ENCODE assay signal across 8 cellular contexts in the genomic region with DNA sequence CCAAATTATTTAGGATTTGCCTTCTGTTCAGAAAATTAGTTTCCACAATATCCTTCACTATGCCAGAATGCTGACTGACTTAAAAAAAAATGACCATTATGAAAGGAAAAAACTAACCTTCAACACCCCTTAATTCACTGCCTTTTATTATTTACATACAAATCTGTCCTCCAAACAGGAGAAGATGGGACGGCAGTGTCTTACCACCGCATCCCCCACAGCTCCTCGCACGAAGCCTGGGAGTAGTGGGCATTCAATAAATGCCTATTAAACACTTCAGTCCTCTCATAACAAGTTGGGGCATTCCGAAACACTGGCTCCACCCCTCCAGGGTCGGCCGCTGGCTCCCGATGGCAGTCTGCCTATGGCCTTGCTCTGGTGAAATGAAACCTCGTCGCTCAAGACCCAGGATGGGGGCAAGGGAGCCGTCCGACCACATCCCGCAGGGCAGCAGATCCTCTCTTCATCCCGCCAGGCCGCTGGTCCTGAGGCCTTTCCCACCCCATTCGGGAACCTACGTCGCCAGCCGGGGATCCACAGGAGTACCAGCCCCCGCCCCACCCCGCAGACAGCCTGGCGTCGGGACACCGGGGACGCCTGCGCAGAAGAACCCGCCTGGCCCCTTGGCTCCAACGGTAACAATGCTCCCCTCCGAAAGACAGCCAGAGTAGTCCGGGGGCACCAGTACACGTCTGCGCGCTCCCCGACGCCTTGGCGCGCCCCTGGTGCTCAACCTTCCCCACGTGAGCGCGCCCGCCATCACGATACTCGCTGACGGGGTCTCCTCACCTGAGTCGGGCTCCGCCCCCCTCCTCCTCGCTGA. TPM values are rescaled to one million over a fixed set of nuclear protein-coding genes. Genes with fewer than 3 reads are reported as not detected.
A peak's percentile ranks its signal among the peaks of the same experiment; 100 is the strongest.
DNase-seq lines count a peak whose midpoint lies in the region; ATAC-seq and TF ChIP-seq lines count a peak whose summit lies in the region.

No MANE protein-coding gene starts in this region.

- no peaks in the 10 kb centered on the region for H3K9me3 ChIP-seq in cardiac muscle cell (ENCODE audit: low read depth)

- CTCF ChIA-PET in RWPE1 (lab: Yijun Ruan, JAX) = interaction anchor here (0.6 kb wide), 1 partner anchor 28 kb away, joined by 3 read pairs; no protein-coding TSS in a partner anchor

- peak overlapping the region; percentile 50 for H3K4me3 ChIP-seq in cardiac muscle cell

- no peaks in the 10 kb centered on the region for H3K36me3 ChIP-seq in cardiac muscle cell

- DNase-seq in DMS 273 (lab: John Stamatoyannopoulos, UW; ENCODE audit: unreplicated experiment) (peak; percentile 98), RWPE1 (ENCODE audit: low spot score) (peak; percentile 71), cardiac muscle cell (ENCODE audit: low read depth in 1 of 2, low spot score in 1 of 2) (peak; percentile 74 to 83), posterior vena cava (ENCODE audit: low spot score) (peak; percentile 93), NCI-H82 (lab: John Stamatoyannopoulos, UW) (no peak)
- DNase-seq in activated naive CD8-positive, alpha-beta T cell treated with anti-CD3 and anti-CD28 coated beads, Interleukin-2, amount 50 U/mL, for 16 hours (ENCODE audit: low read depth, low spot score) = peak; percentile 71

- POLR2A ChIA-PET in RWPE1 (lab: Yijun Ruan, JAX; ENCODE audit: low non-redundant PET) = interaction anchor here (1.3 kb wide), 1 partner anchor 21 kb away, joined by 3 read pairs; a partner anchor contains a TSS

- TF ChIP-seq CTCF in RWPE1 (conservative IDR thresholded peaks at IDR 0.05; ENCODE audit: low read depth) (no peak), cardiac muscle cell (IDR thresholded peaks at IDR 0.05; ENCODE audit: low read depth, low read length) (no peak)

- H3K27ac ChIP-seq in RWPE1 (peak overlapping the region; percentile 99), cardiac muscle cell (peak overlapping the region; percentile 96)

- intact Hi-C loops in posterior vena cava (cut with DNase I) = loop anchor here in 1 of 2 donors (5.0 kb wide), 1 partner anchor 52 kb away; no protein-coding TSS in a partner anchor

- ATAC-seq in GM19452 (IDR thresholded peaks at IDR 0.05; ENCODE audit: unreplicated experiment) (peak; percentile 45), HG03521 (IDR thresholded peaks at IDR 0.05; ENCODE audit: unreplicated experiment) (peak; percentile 34)

- peaks cover 8% of the 10 kb centered on the region for H3K4me1 ChIP-seq in cardiac muscle cell (ENCODE audit: low read depth)

- H3K27me3 ChIP-seq in cardiac muscle cell = no peaks in the 10 kb centered on the region

RNA-seq across cellular contexts. Expression of a gene that starts 0.6 kb away (rescaled TPM):
- total RNA-seq in cardiac muscle cell (16.2 and 24.9 TPM in 2 replicates), posterior vena cava (1 to 10 TPM; 6.9 to 7.4 TPM)
- polyA plus RNA-seq in cardiac muscle cell = 6.7 and 10.9 TPM in 2 replicates

RNA-seq across cellular contexts. Expression of a gene that starts 21.1 kb away (rescaled TPM):
- total RNA-seq in cardiac muscle cell = 15.1 and 18.2 TPM in 2 replicates
- polyA plus RNA-seq in cardiac muscle cell = 7.6 and 7.8 TPM in 2 replicates
- 10 to 100 TPM; 16.9 to 18.5 TPM for total RNA-seq in posterior vena cava

RNA-seq across cellular contexts. Expression of a gene that starts 42.1 kb away (rescaled TPM):
- total RNA-seq in cardiac muscle cell (335 and 376 TPM in 2 replicates), posterior vena cava (10 to 100 TPM; 59.0 to 70.6 TPM)
- polyA plus RNA-seq in cardiac muscle cell = 252 and 280 TPM in 2 replicates
